In the genomic region with DNA sequence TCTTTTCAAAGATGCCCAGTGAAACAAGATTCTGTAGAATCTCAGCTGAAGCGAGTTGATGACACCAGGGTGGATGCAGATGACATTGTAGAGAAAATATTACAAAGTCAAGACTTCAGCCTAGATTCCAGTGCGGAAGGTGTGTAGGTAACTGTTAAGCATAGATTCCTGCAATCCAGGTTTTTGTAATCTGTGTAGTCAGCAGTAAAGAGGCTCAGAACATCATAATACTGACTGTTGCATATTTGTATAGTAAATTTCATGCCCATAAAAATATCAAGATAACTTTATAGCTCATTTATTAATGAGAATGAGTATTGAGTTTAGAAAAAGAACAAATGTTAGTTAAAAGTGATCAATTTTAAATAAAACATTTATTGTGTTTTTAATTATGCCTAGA, we compare ENCODE assay signal across 3 cellular contexts.
TF ChIP-seq lines count a peak whose summit lies in the region.

No MANE protein-coding gene starts in this region.

TF ChIP-seq in HepG2, 621 proteins besides CTCF, POLR2A, EP300 and RAD21:
- TF ChIP-seq ZFP62 (CRISPR knock-in tag; IDR thresholded peaks at IDR 0.05) (no peak), MAFF (IDR thresholded peaks at IDR 0.05; ENCODE audit: low read depth, low read length) (peak; percentile 74), MAFK (conservative IDR thresholded peaks at IDR 0.05 in 1 of 2, IDR thresholded peaks at IDR 0.05 in 1 of 2; ENCODE audit: low read length in 2 of 2) (peak; percentile 57 to 76)
- TF ChIP-seq, protein P1, sequence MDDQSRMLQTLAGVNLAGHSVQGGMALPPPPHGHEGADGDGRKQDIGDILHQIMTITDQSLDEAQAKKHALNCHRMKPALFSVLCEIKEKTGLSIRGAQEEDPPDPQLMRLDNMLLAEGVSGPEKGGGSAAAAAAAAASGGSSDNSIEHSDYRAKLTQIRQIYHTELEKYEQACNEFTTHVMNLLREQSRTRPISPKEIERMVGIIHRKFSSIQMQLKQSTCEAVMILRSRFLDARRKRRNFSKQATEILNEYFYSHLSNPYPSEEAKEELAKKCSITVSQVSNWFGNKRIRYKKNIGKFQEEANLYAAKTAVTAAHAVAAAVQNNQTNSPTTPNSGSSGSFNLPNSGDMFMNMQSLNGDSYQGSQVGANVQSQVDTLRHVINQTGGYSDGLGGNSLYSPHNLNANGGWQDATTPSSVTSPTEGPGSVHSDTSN (CRISPR knock-in tag; IDR thresholded peaks at IDR 0.05; ENCODE audit: borderline replicate concordance) = no peak
TF ChIP-seq in HepG2: peak in this region for 2.

TF ChIP-seq in IMR-90, 13 proteins besides CTCF, POLR2A, EP300 and RAD21:
- TF ChIP-seq MAFK (IDR thresholded peaks at IDR 0.05; ENCODE audit: low read depth, low read length) (peak; percentile 56), BHLHE40 (IDR thresholded peaks at IDR 0.05; ENCODE audit: low read depth, low read length) (no peak)

TF ChIP-seq in K562, 482 proteins besides CTCF, POLR2A, EP300 and RAD21:
- TF ChIP-seq MAFF (IDR thresholded peaks at IDR 0.05; ENCODE audit: low read length) (peak; percentile 25; the same call in 1 of the 2 replicates), ZNF316 (IDR thresholded peaks at IDR 0.05) (peak; percentile 75), C11orf30 (IDR thresholded peaks at IDR 0.05; ENCODE audit: low read depth) (peak; percentile 48; the same call in 1 of the 2 replicates), CUX1 (CRISPR knock-in tag; IDR thresholded peaks at IDR 0.05) (no peak), ZNF589 (CRISPR knock-in tag; IDR thresholded peaks at IDR 0.05; ENCODE audit: low read depth) (no peak), MAFK (IDR thresholded peaks at IDR 0.05; ENCODE audit: low read length) (peak; percentile 5; the same call in 1 of the 2 replicates)
